23 cellular contexts compared by ENCODE assay signal in genomic region chr3:46830801-46831200, GRCh38. TPM values are rescaled to one million over a fixed set of nuclear protein-coding genes. Genes with fewer than 3 reads are reported as not detected.
DNase-seq lines count a peak whose midpoint lies in the region; ATAC-seq and TF ChIP-seq lines count a peak whose summit lies in the region.
"Had no signal": no experiment of that assay in that cellular context is flagged by ENCODE, and none has a peak within 500 bp of the region (broad histone marks: within the 10 kb centered on the region; RNA-seq: fewer than 3 reads in every experiment).

No MANE protein-coding gene starts in this region.

- no peaks in the 10 kb centered on the region for H3K9me3 ChIP-seq in esophagus muscularis mucosa
- H3K9me3 ChIP-seq: A549, HAP-1 had no signal

- peaks cover 0 to 60% (median 0%) of the 10 kb centered on the region in 4 donors for H3K36me3 ChIP-seq in esophagus muscularis mucosa
- H3K36me3 ChIP-seq: BLaER1, HAP-1 had no signal

- no peaks in the 10 kb centered on the region for H3K36me3 Mint-ChIP-seq in activated CD4-positive, alpha-beta T cell treated with anti-CD3 and anti-CD28 coated beads, Interleukin-2, amount 10 ng/mL, durations not matched to agents 24 days and 14 days (ENCODE audit: low read depth)
- H3K36me3 Mint-ChIP-seq in natural killer cell treated with Interleukin-12 subunit alpha and Interleukin-12 subunit beta and Interleukin-15 and Interleukin-18, amount 100 ng/mL, for 72 hours: no peaks in the 10 kb centered on the region
- H3K36me3 Mint-ChIP-seq in natural killer cell (no peaks in the 10 kb centered on the region), type B pancreatic cell (peaks cover 10% of the 10 kb centered on the region)
- no peaks in the 10 kb centered on the region for H3K36me3 Mint-ChIP-seq in T-helper 2 cell treated with Interferon-gamma antibody and Interleukin-4, amounts not matched to agents 5 μg/mL and 100 μg/mL, for 36 hours (ENCODE audit: low read depth)
- H3K36me3 Mint-ChIP-seq: CD14-positive monocyte; CD4-positive, alpha-beta memory T cell had no signal

- no peak overlapping the region for H3K27ac ChIP-seq in esophagus muscularis mucosa (replicated peaks in 1 of 4)
- H3K27ac ChIP-seq: 22Rv1, A549, BLaER1, GM23248, HL-60 had no signal

- peaks cover 7% of the 10 kb centered on the region for H3K4me1 Mint-ChIP-seq in activated CD4-positive, alpha-beta T cell treated with anti-CD3 and anti-CD28 coated beads, Interleukin-2, amount 10 ng/mL, durations not matched to agents 24 days and 14 days
- peaks cover 7 to 27% of the 10 kb centered on the region in 2 donors for H3K4me1 Mint-ChIP-seq in natural killer cell treated with Interleukin-12 subunit alpha and Interleukin-12 subunit beta and Interleukin-15 and Interleukin-18, amount 100 ng/mL, for 72 hours (ENCODE audit: low read depth in 2 of 2)
- H3K4me1 Mint-ChIP-seq in natural killer cell (peaks cover 23 to 35% of the 10 kb centered on the region in 2 donors), type B pancreatic cell (ENCODE audit: unreplicated experiment) (no peaks in the 10 kb centered on the region)
- peaks cover 5% of the 10 kb centered on the region for H3K4me1 Mint-ChIP-seq in T-helper 2 cell treated with Interferon-gamma antibody and Interleukin-4, amounts not matched to agents 5 μg/mL and 100 μg/mL, for 36 hours (ENCODE audit: low read depth)
- H3K4me1 Mint-ChIP-seq: CD14-positive monocyte; CD4-positive, alpha-beta memory T cell had no signal

- H3K4me3 Mint-ChIP-seq in activated CD4-positive, alpha-beta T cell treated with anti-CD3 and anti-CD28 coated beads, Interleukin-2, amount 10 ng/mL, durations not matched to agents 24 days and 14 days: no peak overlapping the region
- no peak overlapping the region for H3K4me3 Mint-ChIP-seq in natural killer cell treated with Interleukin-12 subunit alpha and Interleukin-12 subunit beta and Interleukin-15 and Interleukin-18, amount 100 ng/mL, for 72 hours
- no peak overlapping the region for H3K4me3 Mint-ChIP-seq in natural killer cell
- H3K4me3 Mint-ChIP-seq in type B pancreatic cell: no peak overlapping the region
- H3K4me3 Mint-ChIP-seq in T-helper 2 cell treated with Interferon-gamma antibody and Interleukin-4, amounts not matched to agents 5 μg/mL and 100 μg/mL, for 36 hours: no peak overlapping the region
- H3K4me3 Mint-ChIP-seq: CD14-positive monocyte; CD4-positive, alpha-beta memory T cell; HFFc6 had no signal

- no peak for ATAC-seq in natural killer cell treated with Interleukin-12 subunit alpha and Interleukin-12 subunit beta and Interleukin-15 and Interleukin-18, amount 100 ng/mL, for 72 hours
- no peak for ATAC-seq in natural killer cell
- ATAC-seq: A549 had no signal

- intact Hi-C loops in activated CD4-positive, alpha-beta T cell treated with anti-CD3 and anti-CD28 coated beads, Interleukin-2, amount 10 ng/mL, durations not matched to agents 24 days and 14 days (cut with micrococcal nuclease): no loop called here
- intact Hi-C loops in natural killer cell (cut with micrococcal nuclease): no loop called here
- intact Hi-C loops in esophagus muscularis mucosa (cut with DNase I): no loop called here

- no peak overlapping the region for H3K27ac Mint-ChIP-seq in activated CD4-positive, alpha-beta T cell treated with anti-CD3 and anti-CD28 coated beads, Interleukin-2, amount 10 ng/mL, durations not matched to agents 24 days and 14 days
- peak overlapping the region; percentile 22 to 33 for H3K27ac Mint-ChIP-seq in natural killer cell treated with Interleukin-12 subunit alpha and Interleukin-12 subunit beta and Interleukin-15 and Interleukin-18, amount 100 ng/mL, for 72 hours
- H3K27ac Mint-ChIP-seq in natural killer cell (peak overlapping the region in 1 of 2 donors; percentile 92), type B pancreatic cell (peak overlapping the region; percentile 36)
- no peak overlapping the region for H3K27ac Mint-ChIP-seq in T-helper 2 cell treated with Interferon-gamma antibody and Interleukin-4, amounts not matched to agents 5 μg/mL and 100 μg/mL, for 36 hours
- H3K27ac Mint-ChIP-seq: CD14-positive monocyte; CD4-positive, alpha-beta memory T cell; HFFc6 had no signal

- H3K27me3 ChIP-seq in esophagus muscularis mucosa: no peaks in the 10 kb centered on the region
- H3K27me3 ChIP-seq: BLaER1 had no signal

- H3K9me3 Mint-ChIP-seq in activated CD4-positive, alpha-beta T cell treated with anti-CD3 and anti-CD28 coated beads, Interleukin-2, amount 10 ng/mL, durations not matched to agents 24 days and 14 days: no peaks in the 10 kb centered on the region
- no peaks in the 10 kb centered on the region for H3K9me3 Mint-ChIP-seq in natural killer cell treated with Interleukin-12 subunit alpha and Interleukin-12 subunit beta and Interleukin-15 and Interleukin-18, amount 100 ng/mL, for 72 hours
- H3K9me3 Mint-ChIP-seq in natural killer cell (no peaks in the 10 kb centered on the region), type B pancreatic cell (no peaks in the 10 kb centered on the region)
- no peaks in the 10 kb centered on the region for H3K9me3 Mint-ChIP-seq in T-helper 2 cell treated with Interferon-gamma antibody and Interleukin-4, amounts not matched to agents 5 μg/mL and 100 μg/mL, for 36 hours
- H3K9me3 Mint-ChIP-seq: HFFc6 had no signal

- no peaks in the 10 kb centered on the region for H3K4me1 ChIP-seq in esophagus muscularis mucosa
- H3K4me1 ChIP-seq: A549, BLaER1, HAP-1 had no signal

- TF ChIP-seq CTCF in natural killer cell (IDR thresholded peaks at IDR 0.05): no peak
- TF ChIP-seq CTCF in esophagus muscularis mucosa (IDR thresholded peaks at IDR 0.05): no peak
- no peak for TF ChIP-seq CTCF in type B pancreatic cell (conservative IDR thresholded peaks at IDR 0.05)

- DNase-seq in activated CD4-positive, alpha-beta T cell treated with anti-CD3 and anti-CD28 coated beads, Interleukin-2, amount 10 ng/mL, durations not matched to agents 24 days and 14 days: peak; percentile 37
- no peak for DNase-seq in activated CD4-positive, alpha-beta T cell treated with anti-CD3 and anti-CD28 coated beads, Interleukin-2, amount 50 U/mL, for 48 hours
- DNase-seq in natural killer cell treated with Interleukin-12 subunit alpha and Interleukin-12 subunit beta and Interleukin-15 and Interleukin-18, amount 100 ng/mL, for 72 hours (ENCODE audit: low spot score): no peak
- DNase-seq in natural killer cell: no peak
- peak; percentile 89 for DNase-seq in esophagus muscularis mucosa (ENCODE audit: extremely low spot score)
- DNase-seq in type B pancreatic cell (ENCODE audit: extremely low spot score, unreplicated experiment): no peak
- no peak for DNase-seq in T-helper 2 cell treated with Interferon-gamma antibody and Interleukin-4, amounts not matched to agents 5 μg/mL and 100 μg/mL, for 36 hours (ENCODE audit: low spot score)
- no peak for DNase-seq in HCEC 1CT
- DNase-seq: CD4-positive, alpha-beta memory T cell; DMS153; DMS79; GDM1; GM23248; HFFc6 had no signal

- TF ChIP-seq POLR2A in esophagus muscularis mucosa (IDR thresholded peaks at IDR 0.05; ENCODE audit: low read depth): no peak

- no peaks in the 10 kb centered on the region for H3K27me3 Mint-ChIP-seq in activated CD4-positive, alpha-beta T cell treated with anti-CD3 and anti-CD28 coated beads, Interleukin-2, amount 10 ng/mL, durations not matched to agents 24 days and 14 days
- peaks cover 0 to 9% of the 10 kb centered on the region in 2 donors for H3K27me3 Mint-ChIP-seq in natural killer cell treated with Interleukin-12 subunit alpha and Interleukin-12 subunit beta and Interleukin-15 and Interleukin-18, amount 100 ng/mL, for 72 hours
- H3K27me3 Mint-ChIP-seq in natural killer cell (ENCODE audit: low read depth in 2 of 2) (no peaks in the 10 kb centered on the region), type B pancreatic cell (no peaks in the 10 kb centered on the region)
- H3K27me3 Mint-ChIP-seq in T-helper 2 cell treated with Interferon-gamma antibody and Interleukin-4, amounts not matched to agents 5 μg/mL and 100 μg/mL, for 36 hours (ENCODE audit: low read depth): no peaks in the 10 kb centered on the region

- no peak overlapping the region for H3K4me3 ChIP-seq in esophagus muscularis mucosa
- H3K4me3 ChIP-seq: A549, BLaER1, GM23248, HAP-1 had no signal

- 93% methylated on average over 2 of the region's 2 CpGs for WGBS in esophagus muscularis mucosa

- no peak for TF ChIP-seq EP300 in esophagus muscularis mucosa (IDR thresholded peaks at IDR 0.05)

RNA-seq across cellular contexts. Expression of gene MYL3, which starts 32.4 kb away (rescaled TPM):
- total RNA-seq in activated CD4-positive, alpha-beta T cell treated with anti-CD3 and anti-CD28 coated beads, Interleukin-2, amount 10 ng/mL, durations not matched to agents 24 days and 14 days: not detected in 2 replicates
- total RNA-seq in natural killer cell treated with Interleukin-12 subunit alpha and Interleukin-12 subunit beta and Interleukin-15 and Interleukin-18, amount 100 ng/mL, for 72 hours: not detected
- total RNA-seq in natural killer cell (not detected), esophagus muscularis mucosa (10 to 100 TPM in 1 of 4 donors, 1 to 10 TPM in 2, under 1 TPM in 1; 0.83 to 13.0 (median 7.7) TPM), type B pancreatic cell (ENCODE audit: low replicate concordance) (5.4 and 20.8 TPM in 2 replicates)
- total RNA-seq: CD4-positive, alpha-beta memory T cell; Daoy; GM23248; H4; HT1080 had no signal

RNA-seq across cellular contexts. Expression of gene PTH1R, which starts 46.7 kb away (rescaled TPM):
- not detected in 2 replicates for total RNA-seq in activated CD4-positive, alpha-beta T cell treated with anti-CD3 and anti-CD28 coated beads, Interleukin-2, amount 10 ng/mL, durations not matched to agents 24 days and 14 days
- total RNA-seq in natural killer cell treated with Interleukin-12 subunit alpha and Interleukin-12 subunit beta and Interleukin-15 and Interleukin-18, amount 100 ng/mL, for 72 hours: not detected
- not detected for total RNA-seq in natural killer cell
- 10 to 100 TPM in 2 of 4 donors, 1 to 10 TPM in 2; 2.1 to 26.8 (median 14.5) TPM for total RNA-seq in esophagus muscularis mucosa
- 63.0 and 83.1 TPM in 2 replicates for total RNA-seq in type B pancreatic cell (ENCODE audit: low replicate concordance)
- total RNA-seq: CD4-positive, alpha-beta memory T cell; Daoy had no signal

Comparison
In these comparisons a context has a peak if more than half of its experiments do, and no peak if none do; other contexts are left out.
1. DNase-seq: peak in activated CD4-positive, alpha-beta T cell treated with anti-CD3 and anti-CD28 coated beads, Interleukin-2, amount 10 ng/mL, durations not matched to agents 24 days and 14 days (single experiment) and esophagus muscularis mucosa (single experiment); none in activated CD4-positive, alpha-beta T cell treated with anti-CD3 and anti-CD28 coated beads, Interleukin-2, amount 50 U/mL, for 48 hours (0 of 2), natural killer cell treated with Interleukin-12 subunit alpha and Interleukin-12 subunit beta and Interleukin-15 and Interleukin-18, amount 100 ng/mL, for 72 hours (single experiment), natural killer cell (single experiment), type B pancreatic cell (single experiment), T-helper 2 cell treated with Interferon-gamma antibody and Interleukin-4, amounts not matched to agents 5 μg/mL and 100 μg/mL, for 36 hours (single experiment) and HCEC 1CT (single experiment).
2. H3K27ac Mint-ChIP-seq: peak in natural killer cell treated with Interleukin-12 subunit alpha and Interleukin-12 subunit beta and Interleukin-15 and Interleukin-18, amount 100 ng/mL, for 72 hours (2 of 2) and type B pancreatic cell (single experiment); none in activated CD4-positive, alpha-beta T cell treated with anti-CD3 and anti-CD28 coated beads, Interleukin-2, amount 10 ng/mL, durations not matched to agents 24 days and 14 days (single experiment) and T-helper 2 cell treated with Interferon-gamma antibody and Interleukin-4, amounts not matched to agents 5 μg/mL and 100 μg/mL, for 36 hours (single experiment).